Comparison of ENCODE assay signal across 21 cellular contexts in the genomic region with DNA sequence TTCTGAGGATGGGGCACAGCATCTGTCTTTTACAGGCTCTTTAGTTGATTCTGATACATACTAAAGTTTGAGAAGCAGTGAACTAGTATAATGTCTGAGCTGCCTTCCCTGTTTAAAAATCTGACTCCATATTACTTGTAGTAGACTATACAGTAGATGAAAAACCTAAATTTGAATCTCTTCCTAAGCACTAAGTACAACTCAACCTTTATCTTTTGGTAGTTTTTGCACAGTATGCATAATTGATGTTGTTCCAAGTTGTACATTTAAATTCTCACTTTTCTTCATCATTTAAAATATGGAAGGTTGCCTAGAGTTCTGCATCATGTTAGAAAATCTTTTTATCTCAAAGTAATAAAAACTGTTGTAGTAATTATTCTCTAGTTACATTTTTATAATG.
"Had no signal": no experiment of that assay in that cellular context is flagged by ENCODE, and none has a peak within 500 bp of the region (broad histone marks: within the 10 kb centered on the region; RNA-seq: fewer than 3 reads in every experiment).

No MANE protein-coding gene starts in this region.

- H3K4me3 ChIP-seq: SJSA1 had no signal

- H3K36me3 ChIP-seq: SJSA1 had no signal

- FAIRE-seq: RCC 7860 had no signal

- H3K9ac ChIP-seq: SK-N-SH had no signal

- DNase-seq: KG1, MM.1S, NCI-H1092 treated with DMSO at 0.1 percent for 48 hours, NCI-H1436, NCI-H187, NCI-H2029, NCI-H2081 treated with DMSO at 0.1 percent for 48 hours, NCI-H2171, NCI-H226, NCI-H446, NCI-H510A, NCI-H524 treated with DMSO at 0.1 percent for 48 hours, NCI-H69, NCI-H774, Right ventricle myocardium superior, RPMI8226, SIG-M5, SK-N-SH, SW 1271 had no signal

- H3K4me1 ChIP-seq: SJSA1 had no signal

- H3K4me2 ChIP-seq: SK-N-SH had no signal

- H3K9me3 ChIP-seq: SJSA1, SK-N-SH had no signal

- H3K27ac ChIP-seq: SJSA1 had no signal
